Comparison of ENCODE assay signal across 8 cellular contexts in genomic region chr16:11682655-11683096, GRCh38.
DNase-seq lines count a peak whose midpoint lies in the region; ATAC-seq and TF ChIP-seq lines count a peak whose summit lies in the region.

No MANE protein-coding gene starts in this region.

- ATAC-seq in GM18511 (IDR thresholded peaks at IDR 0.05; ENCODE audit: unreplicated experiment) (peak; percentile 13), HG03442 (IDR thresholded peaks at IDR 0.05; ENCODE audit: unreplicated experiment) (peak; percentile 19), GM19324 (IDR thresholded peaks at IDR 0.05; ENCODE audit: low FRiP score, unreplicated experiment) (no peak), GM21528 (IDR thresholded peaks at IDR 0.05; ENCODE audit: low FRiP score, unreplicated experiment) (no peak)

- peaks cover 7% of the 10 kb centered on the region for H3K4me1 ChIP-seq in rectal smooth muscle tissue (ENCODE audit: control insufficient read depth, insufficient read depth, low read length)

- H3K36me3 ChIP-seq in rectal smooth muscle tissue (ENCODE audit: control insufficient read depth, insufficient read depth, low read length) = peaks cover 32% of the 10 kb centered on the region

- no peaks in the 10 kb centered on the region for H3K27me3 ChIP-seq in rectal smooth muscle tissue (ENCODE audit: control insufficient read depth, insufficient read depth, low read length)

- no peak for TF ChIP-seq CTCF in astrocyte of the spinal cord (IDR thresholded peaks at IDR 0.05; ENCODE audit: low read depth, low read length)

- H3K27ac ChIP-seq in rectal smooth muscle tissue (ENCODE audit: low read depth, low read length) = peak overlapping the region; percentile 33

- no peak overlapping the region for H3K4me3 ChIP-seq in astrocyte of the spinal cord (ENCODE audit: low read depth, low read length)
- no peak overlapping the region for H3K4me3 ChIP-seq in rectal smooth muscle tissue (ENCODE audit: low read length)

- in situ Hi-C loops in astrocyte of the spinal cord (cut with HindIII; ENCODE audit: low sequenced_read_pairs) = no loop called here

- DNase-seq in astrocyte of the spinal cord (ENCODE audit: low read depth, low spot score) (peak; percentile 92), HPDE6-E6E7 (ENCODE audit: extremely low spot score) (no peak), NCI-H187 (lab: John Stamatoyannopoulos, UW) (no peak)

- H3K9ac ChIP-seq in rectal smooth muscle tissue (ENCODE audit: low read length) = no peak overlapping the region

Comparison
In these comparisons a context has a peak if more than half of its experiments do, and no peak if none do; other contexts are left out.
1. ATAC-seq: peak in GM18511 (single experiment) and HG03442 (single experiment); none in GM19324 (single experiment) and GM21528 (single experiment).